In the genomic region with DNA sequence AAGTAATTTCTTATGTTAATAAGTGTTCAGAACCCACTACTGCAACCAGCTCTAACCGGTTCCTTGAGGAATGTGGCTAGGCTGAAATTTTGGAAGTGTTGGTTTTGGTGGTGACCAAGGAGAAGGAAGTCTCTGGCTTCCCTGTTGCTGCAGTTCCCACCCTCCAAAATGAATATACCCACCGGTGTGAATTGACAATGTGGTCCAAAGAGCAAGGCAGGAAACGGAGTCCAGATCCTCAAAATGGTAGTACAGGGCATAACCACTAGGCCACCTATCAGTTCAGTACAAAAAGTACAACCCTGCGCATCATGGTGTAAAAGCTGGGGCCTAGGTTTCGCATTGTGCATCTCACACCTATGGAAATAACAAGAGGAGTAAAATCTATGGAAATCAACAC, we compare ENCODE assay signal across 10 cellular contexts.
DNase-seq lines count a peak whose midpoint lies in the region; ATAC-seq and TF ChIP-seq lines count a peak whose summit lies in the region.
"Had no signal": no experiment of that assay in that cellular context is flagged by ENCODE, and none has a peak within 500 bp of the region (broad histone marks: within the 10 kb centered on the region; RNA-seq: fewer than 3 reads in every experiment).

No MANE protein-coding gene starts in this region.

- no peaks in the 10 kb centered on the region for H3K27me3 Mint-ChIP-seq in central memory CD8-positive, alpha-beta T cell
- peaks cover 3% of the 10 kb centered on the region for H3K27me3 Mint-ChIP-seq in nephron progenitor cell (ENCODE audit: low read depth, poor library complexity)

- no peak for DNase-seq in DND-41
- DNase-seq in central memory CD8-positive, alpha-beta T cell (ENCODE audit: low spot score in 2 of 2) = no peak
- no peak for DNase-seq in nephron progenitor cell
- no peak for DNase-seq in HEK293T (ENCODE audit: extremely low spot score)
- no peak for DNase-seq in putamen (ENCODE audit: low spot score)
- no peak for DNase-seq in epidermal melanocyte (ENCODE audit: insufficient read length, low spot score)
- DNase-seq in NOMO-1 treated with DMSO at 0.1 percent for 48 hours (lab: John Stamatoyannopoulos, UW; ENCODE audit: unreplicated experiment) = no peak
- DNase-seq: cortex of kidney, SHP77 treated with DMSO at 0.1 percent for 48 hours had no signal

- POLR2A ChIA-PET in HEK293T (lab: Yijun Ruan, JAX) = no interaction called here

- H3K79me2 ChIP-seq in DND-41 (ENCODE audit: insufficient read depth, low read length) (peaks cover 83% of the 10 kb centered on the region), KMS-11 (ENCODE audit: insufficient read depth, low read depth) (peaks cover 66% of the 10 kb centered on the region)

- H3K36me3 ChIP-seq in DND-41 (ENCODE audit: insufficient read depth, low read length) = peaks cover 75% of the 10 kb centered on the region
- peaks cover 5% of the 10 kb centered on the region; the same call in 1 of the 2 replicates for H3K36me3 ChIP-seq in KMS-11 (ENCODE audit: insufficient read depth)

- H4K20me1 ChIP-seq in DND-41 (ENCODE audit: insufficient read depth, low read length) (peaks cover 64% of the 10 kb centered on the region), KMS-11 (ENCODE audit: insufficient read depth) (peaks cover 55% of the 10 kb centered on the region)

- no peaks in the 10 kb centered on the region for H3K9me3 ChIP-seq in DND-41 (ENCODE audit: insufficient read depth, low read length, severe bottlenecking)

- no peak for ATAC-seq in DND-41 (ENCODE audit: insufficient read depth, low read depth)
- ATAC-seq in central memory CD8-positive, alpha-beta T cell (replicated peaks; ENCODE audit: extremely low read depth, poor library complexity, severe bottlenecking) = no peak

- peaks cover 59% of the 10 kb centered on the region for H3K4me1 ChIP-seq in DND-41 (ENCODE audit: insufficient read depth, low read length)
- H3K4me1 ChIP-seq in KMS-11 (ENCODE audit: low read depth, poor library complexity, severe bottlenecking) = peaks cover 65% of the 10 kb centered on the region

- H3K9me3 Mint-ChIP-seq in central memory CD8-positive, alpha-beta T cell = no peaks in the 10 kb centered on the region
- H3K9me3 Mint-ChIP-seq in nephron progenitor cell = no peaks in the 10 kb centered on the region

- peak overlapping the region; percentile 6; the same call in 1 of the 2 replicates for H3K27ac ChIP-seq in DND-41 (ENCODE audit: low read length)
- H3K27ac ChIP-seq in KMS-11 = no peak overlapping the region

- H3K36me3 Mint-ChIP-seq in central memory CD8-positive, alpha-beta T cell (ENCODE audit: insufficient read depth) = peaks cover 46% of the 10 kb centered on the region
- peaks cover 64% of the 10 kb centered on the region for H3K36me3 Mint-ChIP-seq in nephron progenitor cell (ENCODE audit: low read depth)

- H3K27me3 ChIP-seq in DND-41 (ENCODE audit: insufficient read depth, low read length, poor library complexity) (no peaks in the 10 kb centered on the region), KMS-11 (ENCODE audit: insufficient read depth, low read depth) (no peaks in the 10 kb centered on the region)

- H3K27ac Mint-ChIP-seq in central memory CD8-positive, alpha-beta T cell (ENCODE audit: low read depth) = peak overlapping the region; percentile 46
- peak overlapping the region; percentile 57 for H3K27ac Mint-ChIP-seq in nephron progenitor cell

- peak overlapping the region; percentile 72 for H3K4me2 ChIP-seq in DND-41 (ENCODE audit: insufficient read depth, low read length)
- H3K4me2 ChIP-seq in KMS-11 = peak overlapping the region; percentile 52

- TF ChIP-seq CTCF in DND-41 (IDR thresholded peaks at IDR 0.05; ENCODE audit: borderline replicate concordance, extremely low read depth, low read length, poor library complexity, severe bottlenecking) (peak; percentile 33), KMS-11 (conservative IDR thresholded peaks at IDR 0.05; ENCODE audit: low read depth, low read length) (no peak; the same call in 1 of the 2 replicates), nephron progenitor cell (IDR thresholded peaks at IDR 0.05) (no peak)

- CTCF ChIA-PET in HEK293T (lab: Yijun Ruan, JAX) = interaction anchor here (0.9 kb wide), 1 partner anchor 138 kb away, joined by 4 read pairs; no protein-coding TSS in a partner anchor

- H3K4me3 Mint-ChIP-seq in central memory CD8-positive, alpha-beta T cell = peak overlapping the region; percentile 99
- peak overlapping the region; percentile 94 for H3K4me3 Mint-ChIP-seq in nephron progenitor cell

- H3K4me3 ChIP-seq in DND-41 (ENCODE audit: low read depth in 1 of 2, low read length in 2 of 2) = peak overlapping the region; percentile 7 to 72; a peak in 3 of 4 replicates
- H3K4me3 ChIP-seq in KMS-11 (IDR thresholded peaks at IDR 0.05; ENCODE audit: insufficient read depth, low read depth, low read length) = no peak overlapping the region

- H2AFZ ChIP-seq in DND-41 (ENCODE audit: low read depth, low read length) = no peak overlapping the region
- no peak overlapping the region for H2AFZ ChIP-seq in KMS-11 (ENCODE audit: low read depth)

- H3K9ac ChIP-seq in DND-41 (ENCODE audit: low read depth, low read length) = peak overlapping the region; percentile 89; the same call in 1 of the 2 replicates
- no peak overlapping the region; the same call in 1 of the 2 replicates for H3K9ac ChIP-seq in KMS-11

- peaks cover 59% of the 10 kb centered on the region for H3K4me1 Mint-ChIP-seq in central memory CD8-positive, alpha-beta T cell
- peaks cover 60% of the 10 kb centered on the region for H3K4me1 Mint-ChIP-seq in nephron progenitor cell

TF ChIP-seq in HEK293T, 16 proteins besides CTCF, POLR2A, EP300 and RAD21:
- TF ChIP-seq NFRKB (IDR thresholded peaks at IDR 0.05) (no peak), SUZ12 (IDR thresholded peaks at IDR 0.05) (no peak), HDGF (IDR thresholded peaks at IDR 0.05; ENCODE audit: borderline replicate concordance) (no peak), ARNT (IDR thresholded peaks at IDR 0.05) (no peak), FOXK2 (IDR thresholded peaks at IDR 0.05) (no peak), TARDBP (IDR thresholded peaks at IDR 0.05) (no peak), PKNOX1 (IDR thresholded peaks at IDR 0.05) (no peak), BHLHE40 (IDR thresholded peaks at IDR 0.05; ENCODE audit: borderline replicate concordance) (no peak), FOXM1 (IDR thresholded peaks at IDR 0.05; ENCODE audit: borderline replicate concordance) (no peak), CTBP1 (IDR thresholded peaks at IDR 0.05; ENCODE audit: borderline replicate concordance) (no peak), LEF1 (IDR thresholded peaks at IDR 0.05; ENCODE audit: borderline replicate concordance) (no peak), ZNF384 (IDR thresholded peaks at IDR 0.05) (no peak)
